In genomic region chr16:46929378-46930332, GRCh38 we compare ENCODE assay signal across 8 cellular contexts. TPM values are rescaled to one million over a fixed set of nuclear protein-coding genes. Genes with fewer than 3 reads are reported as not detected.
A peak's percentile ranks its signal among the peaks of the same experiment; 100 is the strongest.
DNase-seq lines count a peak whose midpoint lies in the region; ATAC-seq and TF ChIP-seq lines count a peak whose summit lies in the region.

No MANE protein-coding gene starts in this region.

- ATAC-seq in DND-41 (ENCODE audit: insufficient read depth, low read depth): peak; percentile 92
- peak; percentile 80 for ATAC-seq in GM21529 (IDR thresholded peaks at IDR 0.05; ENCODE audit: unreplicated experiment)
- peak; percentile 86 for ATAC-seq in lung (ENCODE audit: insufficient read depth, low FRiP score)

- H3K9ac ChIP-seq in DND-41 (ENCODE audit: low read depth, low read length) (no peak overlapping the region), MM.1S (ENCODE audit: low read length) (no peak overlapping the region), duodenal mucosa (ENCODE audit: low read depth in 1 of 2, low read length in 2 of 2) (peak overlapping the region in 1 of 2 donors; percentile 21)

- H3K27me3 ChIP-seq in DND-41 (ENCODE audit: insufficient read depth, low read length, poor library complexity): no peaks in the 10 kb centered on the region
- no peaks in the 10 kb centered on the region for H3K27me3 ChIP-seq in MM.1S (replicated peaks; ENCODE audit: insufficient read depth, low read length)
- no peaks in the 10 kb centered on the region for H3K27me3 ChIP-seq in duodenal mucosa (ENCODE audit: control insufficient read depth in 1 of 2, insufficient read depth in 2 of 2, low read length in 2 of 2)
- no peaks in the 10 kb centered on the region for H3K27me3 ChIP-seq in lung (ENCODE audit: control insufficient read depth, insufficient read depth)

- H3K36me3 ChIP-seq in DND-41 (ENCODE audit: insufficient read depth, low read length) (no peaks in the 10 kb centered on the region), MM.1S (replicated peaks; ENCODE audit: insufficient read depth, low read length) (no peaks in the 10 kb centered on the region), duodenal mucosa (ENCODE audit: control insufficient read depth in 1 of 2, insufficient read depth in 2 of 2, low read length in 2 of 2) (peaks cover 0 to 3% of the 10 kb centered on the region in 2 donors), lung (ENCODE audit: control insufficient read depth in 2 of 2, insufficient read depth in 2 of 2, low read length in 2 of 2) (peaks cover under 1 to 8% of the 10 kb centered on the region in 2 donors)

- H3K79me2 ChIP-seq in DND-41 (ENCODE audit: insufficient read depth, low read length) (no peaks in the 10 kb centered on the region), MM.1S (ENCODE audit: low read length) (no peaks in the 10 kb centered on the region)

- DNase-seq in DND-41 (peak; percentile 64), MM.1S (peak; percentile 69), lung (ENCODE audit: low spot score) (peak; percentile 61), NCI-H1105 (lab: John Stamatoyannopoulos, UW) (no peak)
- DNase-seq in activated CD4-positive, alpha-beta T cell treated with anti-CD3 and anti-CD28 coated beads, Interleukin-2, amount 50 U/mL, for 24 hours (ENCODE audit: low read depth in 1 of 2, low spot score in 1 of 2): peak; percentile 51 to 57
- peak; percentile 19 for DNase-seq in stimulated activated CD8-positive, alpha-beta memory T cell treated with anti-CD3 and anti-CD28 coated beads, Interleukin-12 subunit alpha, Interleukin-12 subunit beta, amount 100 ng/mL, for 4 hours (ENCODE audit: low read depth)

- H3K9me3 ChIP-seq in DND-41 (ENCODE audit: insufficient read depth, low read length, severe bottlenecking) (no peaks in the 10 kb centered on the region), MM.1S (replicated peaks; ENCODE audit: insufficient read depth, low read length) (no peaks in the 10 kb centered on the region), duodenal mucosa (ENCODE audit: control insufficient read depth in 1 of 2, low read length in 2 of 2) (no peaks in the 10 kb centered on the region), lung (ENCODE audit: control insufficient read depth in 2 of 2, insufficient read depth in 1 of 2, low read length in 1 of 2) (no peaks in the 10 kb centered on the region)

- H3K4me1 ChIP-seq in DND-41 (ENCODE audit: insufficient read depth, low read length) (0 out of 2 replicates have a peak, but pooled peaks cover 6% of the 10 kb centered on the region), MM.1S (ENCODE audit: low read length) (no peaks in the 10 kb centered on the region), duodenal mucosa (ENCODE audit: control insufficient read depth in 1 of 2, insufficient read depth in 2 of 2, low read length in 2 of 2) (peaks cover 0 to 4% of the 10 kb centered on the region in 2 donors), lung (ENCODE audit: control insufficient read depth in 2 of 2, insufficient read depth in 2 of 2, low read length in 2 of 2) (peaks cover 0 to 5% of the 10 kb centered on the region in 2 donors)

- TF ChIP-seq CTCF in DND-41 (IDR thresholded peaks at IDR 0.05; ENCODE audit: borderline replicate concordance, extremely low read depth, low read length, poor library complexity, severe bottlenecking): peak; percentile 85
- peak; percentile 91 for TF ChIP-seq CTCF in MM.1S (IDR thresholded peaks at IDR 0.05; ENCODE audit: low read length)
- peak; percentile 59 for TF ChIP-seq CTCF in lung (IDR thresholded peaks at IDR 0.05; ENCODE audit: control extremely low read depth, extremely low read depth)

- H3K27ac ChIP-seq in DND-41 (ENCODE audit: low read length): no peak overlapping the region
- no peak overlapping the region for H3K27ac ChIP-seq in MM.1S (ENCODE audit: low read length)
- H3K27ac ChIP-seq in duodenal mucosa (ENCODE audit: low read depth, low read length): no peak overlapping the region
- H3K27ac ChIP-seq in lung (ENCODE audit: low read depth in 1 of 2, low read length in 1 of 2): no peak overlapping the region

- H3K4me2 ChIP-seq in DND-41 (ENCODE audit: insufficient read depth, low read length) (peak overlapping the region; percentile 24; the same call in 1 of the 2 replicates), MM.1S (ENCODE audit: low read depth, low read length) (no peak overlapping the region)

- H4K20me1 ChIP-seq in DND-41 (ENCODE audit: insufficient read depth, low read length): no peaks in the 10 kb centered on the region
- H4K20me1 ChIP-seq in MM.1S (ENCODE audit: insufficient read depth, low read length): no peaks in the 10 kb centered on the region

- 64 to 66% methylated on average over 43 of the region's 43 CpGs for whole genome bisulfite sequencing in lung, 2 donors

- H3K4me3 ChIP-seq in DND-41 (ENCODE audit: low read depth in 1 of 2, low read length in 2 of 2): no peak overlapping the region
- no peak overlapping the region for H3K4me3 ChIP-seq in MM.1S (ENCODE audit: low read length)
- peak overlapping the region; percentile 46 to 55 for H3K4me3 ChIP-seq in duodenal mucosa (ENCODE audit: low read depth in 1 of 2, low read length in 2 of 2)
- no peak overlapping the region for H3K4me3 ChIP-seq in lung

- H3F3A ChIP-seq in MM.1S (ENCODE audit: insufficient read depth, low read length): no peaks in the 10 kb centered on the region

- H3K9me2 ChIP-seq in MM.1S (replicated peaks; ENCODE audit: insufficient read depth, low read length): no peaks in the 10 kb centered on the region

- H2AFZ ChIP-seq in DND-41 (ENCODE audit: low read depth, low read length): peak overlapping the region; percentile 51; the same call in 1 of the 2 replicates
- no peak overlapping the region for H2AFZ ChIP-seq in MM.1S (ENCODE audit: low read length)

RNA-seq across cellular contexts. Expression of gene DNAJA2, which starts 43.8 kb away (rescaled TPM):
- 10 to 100 TPM; 38.5 to 56.5 TPM for total RNA-seq in lung
- 10 to 100 TPM; 24.9 to 32.8 TPM for polyA plus RNA-seq in lung

RNA-seq across cellular contexts. Expression of gene GPT2, which starts 45.5 kb away (rescaled TPM):
- total RNA-seq in lung: 10 to 100 TPM in 1 of 2 donors, 1 to 10 TPM in 1; 8.3 to 13.3 TPM
- polyA plus RNA-seq in lung: 1 to 10 TPM; 4.3 to 4.7 TPM

Comparison
In these comparisons a context has a peak if more than half of its experiments do, and no peak if none do; other contexts are left out.
1. H3K4me3 ChIP-seq: peak in duodenal mucosa (2 of 2); none in DND-41 (0 of 2), MM.1S (single experiment) and lung (single experiment).
2. Peak in every context shown above with its lines, with median percentiles within 50 percentile points of each other: ATAC-seq and CTCF ChIP-seq.